ENCODE assay signal across 6 cellular contexts in genomic region chr12:41289461-41289860, GRCh38.
"Had no signal": no experiment of that assay in that cellular context is flagged by ENCODE, and none has a peak within 500 bp of the region (broad histone marks: within the 10 kb centered on the region; RNA-seq: fewer than 3 reads in every experiment).

No MANE protein-coding gene starts in this region.

- H3K27ac ChIP-seq: GM23248, HL-60 had no signal

- H3K27ac Mint-ChIP-seq: H9, IgD-negative memory B cell had no signal

- H3K4me1 Mint-ChIP-seq: H9 had no signal

- H3K4me3 ChIP-seq: GM23248 had no signal

- H2AFZ ChIP-seq: GM23248 had no signal

- H3K4me3 Mint-ChIP-seq: H9, IgD-negative memory B cell had no signal

- ATAC-seq: HepG2 had no signal

- DNase-seq: GM23248, H9, HCEC 1CT had no signal

- H3K9me3 Mint-ChIP-seq: H9 had no signal
